8 cellular contexts compared by ENCODE assay signal in genomic region chr21:25607812-25608737, GRCh38. TPM values are rescaled to one million over a fixed set of nuclear protein-coding genes. Genes with fewer than 3 reads are reported as not detected.
A peak's percentile ranks its signal among the peaks of the same experiment; 100 is the strongest.
DNase-seq lines count a peak whose midpoint lies in the region; ATAC-seq and TF ChIP-seq lines count a peak whose summit lies in the region.

No MANE protein-coding gene starts in this region.

- H3K27ac ChIP-seq in heart right ventricle = peak overlapping the region in 9 of 10 donors; percentile 74 to 92 (median 85)

- H3K36me3 Mint-ChIP-seq in type B pancreatic cell = peaks cover 2% of the 10 kb centered on the region

- H3K4me3 ChIP-seq in NB4 (ENCODE audit: low read depth, low read length) (peak overlapping the region; percentile 89), adipocyte (ENCODE audit: low read length) (peak overlapping the region; percentile 93), heart right ventricle (peak overlapping the region; percentile 45 to 91 (median 82))

- peaks cover 16% of the 10 kb centered on the region for H3K4me1 Mint-ChIP-seq in type B pancreatic cell (ENCODE audit: unreplicated experiment)

- no peaks in the 10 kb centered on the region for H3K9me3 Mint-ChIP-seq in type B pancreatic cell

- H3K27me3 ChIP-seq in adipocyte (replicated peaks; ENCODE audit: control insufficient read depth, insufficient read depth, low read length) = no peaks in the 10 kb centered on the region
- no peaks in the 10 kb centered on the region for H3K27me3 ChIP-seq in heart right ventricle

- peak overlapping the region; percentile 46 for H3K27ac Mint-ChIP-seq in type B pancreatic cell

- H3K4me1 ChIP-seq in adipocyte (ENCODE audit: control insufficient read depth, insufficient read depth, low read length) = peaks cover 16% of the 10 kb centered on the region
- peaks cover 0 to 36% (median 25%) of the 10 kb centered on the region in 9 donors for H3K4me1 ChIP-seq in heart right ventricle

- H3K27me3 Mint-ChIP-seq in type B pancreatic cell = peaks cover 4% of the 10 kb centered on the region

- peak overlapping the region; percentile 100 for H3K4me3 Mint-ChIP-seq in type B pancreatic cell

- peak overlapping the region; percentile 91 for H3K9ac ChIP-seq in adipocyte (ENCODE audit: low read length)

- H3K9me3 ChIP-seq in adipocyte (ENCODE audit: control insufficient read depth, low read length) = no peaks in the 10 kb centered on the region
- no peaks in the 10 kb centered on the region for H3K9me3 ChIP-seq in heart right ventricle

- TF ChIP-seq CTCF in GM10266 (IDR thresholded peaks at IDR 0.05; ENCODE audit: control insufficient read depth, insufficient read depth, low read depth, missing control alignments) (peak; percentile 91), NB4 (IDR thresholded peaks at IDR 0.05; ENCODE audit: low read depth, low read length) (peak; percentile 75), heart right ventricle (IDR thresholded peaks at IDR 0.05) (peak; percentile 87 to 97 (median 94)), type B pancreatic cell (conservative IDR thresholded peaks at IDR 0.05) (peak; percentile 93)

- intact Hi-C loops in heart right ventricle (cut with DNase I) = loop anchor here (1.0 to 10.0 kb wide), 12 partner anchors 31 to 277 kb away; partner anchors contain the start of genes JAM2 (in 3 of the 10), ATP5PF (in 1 of the 10) and GABPA (in 1 of the 10)

- DNase-seq in GM10266 (ENCODE audit: extremely low spot score) = peak; percentile 79
- DNase-seq in NB4 (ENCODE audit: low read depth) = peak; percentile 83
- DNase-seq in SW480 (ENCODE audit: low spot score) = peak; percentile 87
- DNase-seq in adipocyte (ENCODE audit: low read depth) = peak; percentile 94
- DNase-seq in heart right ventricle = peak; percentile 77 to 81
- peak; percentile 86 for DNase-seq in pons (ENCODE audit: low spot score)
- peak; percentile 81 for DNase-seq in type B pancreatic cell (ENCODE audit: extremely low spot score, unreplicated experiment)

- TF ChIP-seq POLR2A in NB4 (IDR thresholded peaks at IDR 0.05; ENCODE audit: extremely low read depth, insufficient read length) = no peak

- peak; percentile 84 for ATAC-seq in HG02610 (IDR thresholded peaks at IDR 0.05; ENCODE audit: unreplicated experiment)
- ATAC-seq in heart right ventricle = peak; percentile 90 to 98 (median 96)

- 4 to 5% methylated on average over 32 of the region's 32 CpGs for whole genome bisulfite sequencing in heart right ventricle, 2 donors

- peaks cover 17% of the 10 kb centered on the region for H3K36me3 ChIP-seq in adipocyte (ENCODE audit: control insufficient read depth, insufficient read depth, low read length, severe bottlenecking)
- peaks cover 0 to 32% (median 6%) of the 10 kb centered on the region in 9 donors for H3K36me3 ChIP-seq in heart right ventricle

RNA-seq across cellular contexts. Expression of gene MRPL39, which starts 0.8 kb away (rescaled TPM):
- total RNA-seq in heart right ventricle = 10 to 100 TPM; 39.3 to 59.1 (median 51.3) TPM
- polyA plus RNA-seq in heart right ventricle = 10 to 100 TPM; 59.4 to 73.6 TPM
- 34.3 and 36.3 TPM in 2 replicates for total RNA-seq in type B pancreatic cell (ENCODE audit: low replicate concordance)

RNA-seq across cellular contexts. Expression of gene JAM2, which starts 31.0 kb away (rescaled TPM):
- 10 to 100 TPM; 27.6 to 54.4 (median 34.5) TPM for total RNA-seq in heart right ventricle
- 10 to 100 TPM; 15.3 to 37.7 TPM for polyA plus RNA-seq in heart right ventricle
- total RNA-seq in type B pancreatic cell (ENCODE audit: low replicate concordance) = 0.07 and 10.0 TPM in 2 replicates

Comparison
In these comparisons a context has a peak if more than half of its experiments do, and no peak if none do; other contexts are left out.
1. Peak in every context shown above with its lines: DNase-seq, ATAC-seq, H3K4me3 ChIP-seq and H3K27ac ChIP-seq.